ENCODE assay signal across 8 cellular contexts in genomic region chr19:50803633-50804419, GRCh38. TPM values are rescaled to one million over a fixed set of nuclear protein-coding genes. Genes with fewer than 3 reads are reported as not detected.
DNase-seq lines count a peak whose midpoint lies in the region; ATAC-seq and TF ChIP-seq lines count a peak whose summit lies in the region.

No MANE protein-coding gene starts in this region.

- H3K4me3 Mint-ChIP-seq in activated naive CD8-positive, alpha-beta T cell treated with anti-CD3 and anti-CD28 coated beads for 36 hours, result peak overlapping the region; percentile 92

- H3K36me3 ChIP-seq in A673 (ENCODE audit: insufficient read depth, low read length, poor library complexity, severe bottlenecking) (peaks cover 45% of the 10 kb centered on the region), iPS-15b (ENCODE audit: control insufficient read depth, insufficient read depth, low read length) (peaks cover 39% of the 10 kb centered on the region)

- H3K27ac Mint-ChIP-seq in activated naive CD8-positive, alpha-beta T cell treated with anti-CD3 and anti-CD28 coated beads for 36 hours, result peak overlapping the region; percentile 98

- H3K9ac ChIP-seq in iPS-15b (ENCODE audit: low read depth, low read length), result peak overlapping the region; percentile 99

- no peaks in the 10 kb centered on the region for H3K9me3 Mint-ChIP-seq in activated naive CD8-positive, alpha-beta T cell treated with anti-CD3 and anti-CD28 coated beads for 36 hours

- intact Hi-C loops in A673 (cut with micrococcal nuclease; ENCODE audit: unreplicated experiment), result no loop called here

- H3K27ac ChIP-seq in A673 (ENCODE audit: low read depth, low read length, poor library complexity, severe bottlenecking), result peak overlapping the region; percentile 99

- TF ChIP-seq CTCF in A673 (conservative IDR thresholded peaks at IDR 0.05; ENCODE audit: low read depth, low read length), result no peak

- H3K36me3 Mint-ChIP-seq in activated naive CD8-positive, alpha-beta T cell treated with anti-CD3 and anti-CD28 coated beads for 36 hours, result peaks cover 51% of the 10 kb centered on the region

- H3K27me3 ChIP-seq in A673 (replicated peaks; ENCODE audit: insufficient read depth, low read depth, low read length, poor library complexity) (no peaks in the 10 kb centered on the region), iPS-15b (ENCODE audit: control insufficient read depth, insufficient read depth, low read length) (peaks cover 7% of the 10 kb centered on the region)

- peak; percentile 6 for ATAC-seq in GM19463 (IDR thresholded peaks at IDR 0.05; ENCODE audit: unreplicated experiment)

- H3K27me3 Mint-ChIP-seq in activated naive CD8-positive, alpha-beta T cell treated with anti-CD3 and anti-CD28 coated beads for 36 hours, result peaks cover 3% of the 10 kb centered on the region

- H3K9me3 ChIP-seq in A673 (ENCODE audit: low read depth, low read length, poor library complexity, severe bottlenecking), result no peaks in the 10 kb centered on the region
- no peaks in the 10 kb centered on the region for H3K9me3 ChIP-seq in iPS-15b (ENCODE audit: control insufficient read depth, insufficient read depth, low read length)

- CTCF ChIA-PET in A673 (lab: Charles Lee), result no interaction called here

- H3K4me3 ChIP-seq in A673 (ENCODE audit: low read depth, low read length, poor library complexity, severe bottlenecking), result peak overlapping the region; percentile 94
- peak overlapping the region; percentile 94 for H3K4me3 ChIP-seq in iPS-15b (ENCODE audit: low read depth, low read length)

- BruUV-seq in A673 (replicated peaks; lab: Mats Ljungman, UMichigan), result TSS peak; percentile 83

- DNase-seq in A673 (ENCODE audit: low spot score) (no peak), NCI-H2227 (lab: John Stamatoyannopoulos, UW; ENCODE audit: unreplicated experiment) (peak; percentile 66), NCI-H2107 (lab: John Stamatoyannopoulos, UW) (no peak), Ammon's horn (ENCODE audit: low spot score) (no peak)
- peak; percentile 52 for DNase-seq in activated naive CD8-positive, alpha-beta T cell treated with anti-CD3 and anti-CD28 coated beads for 36 hours
- peak; percentile 47 for DNase-seq in stimulated activated CD4-positive, alpha-beta T cell treated with anti-CD3 and anti-CD28 coated beads, Interleukin-1b, Interleukin-23, amount 100 ng/mL, for 48 hours

- POLR2A ChIA-PET in A673 (lab: Charles Lee; ENCODE audit: low non-redundant PET), result interaction anchor here (0.5 to 0.6 kb wide), 2 partner anchors 303 to 428 kb away, joined by 3 to 4 read pairs; no protein-coding TSS in a partner anchor

- H3K4me1 ChIP-seq in A673 (ENCODE audit: insufficient read depth, low read length, poor library complexity, severe bottlenecking), result peaks cover 15% of the 10 kb centered on the region
- H3K4me1 ChIP-seq in iPS-15b (ENCODE audit: control insufficient read depth, insufficient read depth, low read length), result no peaks in the 10 kb centered on the region

- peaks cover 36% of the 10 kb centered on the region for H3K4me1 Mint-ChIP-seq in activated naive CD8-positive, alpha-beta T cell treated with anti-CD3 and anti-CD28 coated beads for 36 hours

RNA-seq across cellular contexts. Expression of gene ACP4, which starts 13.6 kb away (rescaled TPM):
- not detected in 2 replicates for total RNA-seq in A673 (2021)
- total RNA-seq in activated naive CD8-positive, alpha-beta T cell treated with anti-CD3 and anti-CD28 coated beads for 36 hours, result not detected

RNA-seq across cellular contexts. Expression of gene KLK1, which starts 19.8 kb away (rescaled TPM):
- 0.68 TPM in 1 of 2 replicates, not detected in the other for total RNA-seq in A673 (2021)
- 1 to 10 TPM in 1 of 2 experiments, under 1 TPM in 1; 0.60 to 1.1 TPM for total RNA-seq in activated naive CD8-positive, alpha-beta T cell treated with anti-CD3 and anti-CD28 coated beads for 36 hours

RNA-seq across cellular contexts. Expression of gene KLK15, which starts 29.5 kb away (rescaled TPM):
- not detected in 2 replicates for total RNA-seq in A673 (2021)
- total RNA-seq in activated naive CD8-positive, alpha-beta T cell treated with anti-CD3 and anti-CD28 coated beads for 36 hours, result not detected

RNA-seq across cellular contexts. Expression of gene GPR32, which starts 33.6 kb away (rescaled TPM):
- total RNA-seq in A673 (2021), result not detected in 2 replicates
- total RNA-seq in activated naive CD8-positive, alpha-beta T cell treated with anti-CD3 and anti-CD28 coated beads for 36 hours, result not detected

RNA-seq across cellular contexts. Expression of gene KLK3, which starts 50.9 kb away (rescaled TPM):
- total RNA-seq in A673 (2021), result not detected in 2 replicates
- not detected for total RNA-seq in activated naive CD8-positive, alpha-beta T cell treated with anti-CD3 and anti-CD28 coated beads for 36 hours

Comparison
In these comparisons a context has a peak if more than half of its experiments do, and no peak if none do; other contexts are left out.
1. DNase-seq: peak in NCI-H2227 (single experiment), activated naive CD8-positive, alpha-beta T cell treated with anti-CD3 and anti-CD28 coated beads for 36 hours (single experiment) and stimulated activated CD4-positive, alpha-beta T cell treated with anti-CD3 and anti-CD28 coated beads, Interleukin-1b, Interleukin-23, amount 100 ng/mL, for 48 hours (single experiment); none in A673 (single experiment), NCI-H2107 (single experiment) and Ammon's horn (single experiment).